In genomic region chr20:39269031-39269461, GRCh38 we compare ENCODE assay signal across 8 cellular contexts.
DNase-seq lines count a peak whose midpoint lies in the region; ATAC-seq, FAIRE-seq and TF ChIP-seq lines count a peak whose summit lies in the region.

No MANE protein-coding gene starts in this region.

- H3K36me3 ChIP-seq in PC-3 (ENCODE audit: low read depth, low read length): no peaks in the 10 kb centered on the region
- no peaks in the 10 kb centered on the region for H3K36me3 ChIP-seq in K562 (ENCODE audit: control insufficient read depth, insufficient read depth, low read length)
- no peaks in the 10 kb centered on the region for H3K36me3 ChIP-seq in kidney epithelial cell (ENCODE audit: control insufficient read depth, insufficient read depth, low read length)

- peak; percentile 61 to 85 for TF ChIP-seq RAD21 in K562 (CRISPR knock-in tag; conservative IDR thresholded peaks at IDR 0.05 in 1 of 2, IDR thresholded peaks at IDR 0.05 in 1 of 2)

- 3% methylated on average over 6 of the region's 7 CpGs for WGBS in K562 (ENCODE audit: insufficient coverage, low coverage, missing lambda C conversion rate)

- H2AFZ ChIP-seq in PC-3 (ENCODE audit: low read length): no peak overlapping the region
- no peak overlapping the region for H2AFZ ChIP-seq in K562 (ENCODE audit: low read depth, low read length)

- intact Hi-C loops in PC-3 (cut with micrococcal nuclease): no loop called here
- intact Hi-C loops in K562 (cut with micrococcal nuclease): loop anchor here (2.0 to 5.0 kb wide), 3 partner anchors 157 to 1694 kb away; no protein-coding TSS in a partner anchor

- TF ChIP-seq EP300 in K562 (IDR thresholded peaks at IDR 0.05; ENCODE audit: low read length): no peak

- DNase-seq in activated T-cell treated with anti-CD3 and anti-CD28 coated beads for 24 hours (ENCODE audit: low read depth) (peak; percentile 23), activated T-cell treated with anti-CD3 and anti-CD28 coated beads for 4 hours (no peak), PC-3 (peak; percentile 41), K562 (ENCODE audit: extremely low read depth in 1 of 4, low spot score in 3 of 4) (peak; percentile 54 to 78 (median 75)), kidney epithelial cell (ENCODE audit: low read depth) (no peak)
- peak; percentile 31 to 36 for DNase-seq in stimulated activated CD8-positive, alpha-beta memory T cell treated with anti-CD3 and anti-CD28 coated beads, Interleukin-2, amount 100 ng/mL, for 48 hours (ENCODE audit: low read depth in 2 of 2)

- H3K9me2 ChIP-seq in PC-3 (replicated peaks; ENCODE audit: low read length): no peaks in the 10 kb centered on the region

- no peaks in the 10 kb centered on the region for H3K27me3 ChIP-seq in PC-3 (ENCODE audit: low read length)
- no peaks in the 10 kb centered on the region for H3K27me3 ChIP-seq in K562 (ENCODE audit: control insufficient read depth in 2 of 2, insufficient read depth in 2 of 2, low read length in 2 of 2)
- no peaks in the 10 kb centered on the region for H3K27me3 ChIP-seq in kidney epithelial cell (ENCODE audit: control insufficient read depth, insufficient read depth, low read length)

- peak; percentile 71 for ATAC-seq in HG02943 (IDR thresholded peaks at IDR 0.05; ENCODE audit: low read depth, unreplicated experiment)
- ATAC-seq in PC-3: peak; percentile 75
- peak; percentile 98 for ATAC-seq in K562
- ATAC-seq in HG02759 (IDR thresholded peaks at IDR 0.05; ENCODE audit: unreplicated experiment): no peak

- TF ChIP-seq CTCF in PC-3 (conservative IDR thresholded peaks at IDR 0.05; ENCODE audit: low read depth, low read length) (peak; percentile 84), K562 (IDR thresholded peaks at IDR 0.05 in 2 of 3, conservative IDR thresholded peaks at IDR 0.05 in 1 of 3; ENCODE audit: insufficient read depth in 2 of 3, low read depth in 1 of 3, low read length in 3 of 3) (peak; percentile 79 to 86 (median 84)), kidney epithelial cell (IDR thresholded peaks at IDR 0.05; ENCODE audit: insufficient read depth, low read length, poor library complexity, severe bottlenecking) (peak; percentile 95)

- H3K4me2 ChIP-seq in PC-3 (ENCODE audit: low read length): no peak overlapping the region
- H3K4me2 ChIP-seq in K562 (ENCODE audit: insufficient read depth, low read length): no peak overlapping the region

- no peaks in the 10 kb centered on the region for H3K9me3 ChIP-seq in PC-3 (ENCODE audit: low read length)
- no peaks in the 10 kb centered on the region for H3K9me3 ChIP-seq in K562 (replicated peaks; ENCODE audit: control insufficient read depth, insufficient read depth, low read depth, low read length)

- H4K20me1 ChIP-seq in PC-3 (ENCODE audit: low read length) (no peaks in the 10 kb centered on the region), K562 (replicated peaks; ENCODE audit: control insufficient read depth, insufficient read depth, low read length) (no peaks in the 10 kb centered on the region; the same call in 1 of the 2 replicates)

- no peak overlapping the region for H3K4me3 ChIP-seq in PC-3 (ENCODE audit: low read length)
- H3K4me3 ChIP-seq in K562: no peak overlapping the region
- H3K4me3 ChIP-seq in kidney epithelial cell (ENCODE audit: low read depth, low read length): no peak overlapping the region

- CTCF ChIA-PET in PC-3 (lab: Charles Lee): no interaction called here
- CTCF ChIA-PET in K562 (lab: Yijun Ruan, JAX; ENCODE audit: low intra/inter-chr PET ratio): interaction anchor here (1.2 to 1.3 kb wide), 2 partner anchors 8 to 1694 kb away, joined by 3 read pairs; no protein-coding TSS in a partner anchor

- TF ChIP-seq POLR2A in K562 (conservative IDR thresholded peaks at IDR 0.05): no peak

- BruUV-seq in PC-3 (replicated peaks; lab: Mats Ljungman, UMichigan) (no TSS peak), K562 (replicated peaks; lab: Mats Ljungman, UMichigan) (no TSS peak)

- FAIRE-seq in K562 (lab: Jason Lieb, UNC): no peak

- H3K9ac ChIP-seq in PC-3 (ENCODE audit: low read length): no peak overlapping the region
- no peak overlapping the region for H3K9ac ChIP-seq in K562 (ENCODE audit: insufficient read depth in 1 of 2, low read depth in 2 of 2, low read length in 2 of 2)

- H3K4me1 ChIP-seq in PC-3 (ENCODE audit: insufficient read depth, low read length) (no peaks in the 10 kb centered on the region), K562 (replicated peaks in 1 of 2; ENCODE audit: control insufficient read depth in 2 of 2, insufficient read depth in 2 of 2, low read length in 2 of 2) (no peaks in the 10 kb centered on the region; a peak in 1 of 5 replicates)

- POLR2A ChIA-PET in PC-3 (lab: Charles Lee; ENCODE audit: unreplicated experiment) (no interaction called here), K562 (lab: Yijun Ruan, JAX) (no interaction called here)

- H3K9me1 ChIP-seq in K562 (ENCODE audit: control insufficient read depth, insufficient read depth, low read length): no peaks in the 10 kb centered on the region

- H3K27ac ChIP-seq in PC-3 (ENCODE audit: low read length): no peak overlapping the region
- H3K27ac ChIP-seq in K562 (ENCODE audit: extremely low read depth, low read depth, low read length): no peak overlapping the region

- in situ Hi-C loops in K562 (cut with MboI): loop anchor here (25.0 kb wide), 2 partner anchors 1418 to 1668 kb away; partner anchors contain the start of gene MAFB

- H3F3A ChIP-seq in PC-3 (ENCODE audit: low read length, unreplicated experiment): no peaks in the 10 kb centered on the region

- H3K79me2 ChIP-seq in PC-3 (ENCODE audit: low read length) (no peaks in the 10 kb centered on the region), K562 (ENCODE audit: control insufficient read depth, insufficient read depth, low read length) (no peaks in the 10 kb centered on the region)

TF ChIP-seq in K562, 482 proteins besides CTCF, POLR2A, EP300 and RAD21:
- TF ChIP-seq, protein P1, sequence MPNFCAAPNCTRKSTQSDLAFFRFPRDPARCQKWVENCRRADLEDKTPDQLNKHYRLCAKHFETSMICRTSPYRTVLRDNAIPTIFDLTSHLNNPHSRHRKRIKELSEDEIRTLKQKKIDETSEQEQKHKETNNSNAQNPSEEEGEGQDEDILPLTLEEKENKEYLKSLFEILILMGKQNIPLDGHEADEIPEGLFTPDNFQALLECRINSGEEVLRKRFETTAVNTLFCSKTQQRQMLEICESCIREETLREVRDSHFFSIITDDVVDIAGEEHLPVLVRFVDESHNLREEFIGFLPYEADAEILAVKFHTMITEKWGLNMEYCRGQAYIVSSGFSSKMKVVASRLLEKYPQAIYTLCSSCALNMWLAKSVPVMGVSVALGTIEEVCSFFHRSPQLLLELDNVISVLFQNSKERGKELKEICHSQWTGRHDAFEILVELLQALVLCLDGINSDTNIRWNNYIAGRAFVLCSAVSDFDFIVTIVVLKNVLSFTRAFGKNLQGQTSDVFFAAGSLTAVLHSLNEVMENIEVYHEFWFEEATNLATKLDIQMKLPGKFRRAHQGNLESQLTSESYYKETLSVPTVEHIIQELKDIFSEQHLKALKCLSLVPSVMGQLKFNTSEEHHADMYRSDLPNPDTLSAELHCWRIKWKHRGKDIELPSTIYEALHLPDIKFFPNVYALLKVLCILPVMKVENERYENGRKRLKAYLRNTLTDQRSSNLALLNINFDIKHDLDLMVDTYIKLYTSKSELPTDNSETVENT (CRISPR knock-in tag; IDR thresholded peaks at IDR 0.05): no peak
- TF ChIP-seq TAF9B (IDR thresholded peaks at IDR 0.05; ENCODE audit: partially characterized antibody): no peak
- peak; percentile 73 for TF ChIP-seq SMC3 (conservative IDR thresholded peaks at IDR 0.05; ENCODE audit: insufficient read depth, low read depth, low read length)
- TF ChIP-seq, protein P2, sequence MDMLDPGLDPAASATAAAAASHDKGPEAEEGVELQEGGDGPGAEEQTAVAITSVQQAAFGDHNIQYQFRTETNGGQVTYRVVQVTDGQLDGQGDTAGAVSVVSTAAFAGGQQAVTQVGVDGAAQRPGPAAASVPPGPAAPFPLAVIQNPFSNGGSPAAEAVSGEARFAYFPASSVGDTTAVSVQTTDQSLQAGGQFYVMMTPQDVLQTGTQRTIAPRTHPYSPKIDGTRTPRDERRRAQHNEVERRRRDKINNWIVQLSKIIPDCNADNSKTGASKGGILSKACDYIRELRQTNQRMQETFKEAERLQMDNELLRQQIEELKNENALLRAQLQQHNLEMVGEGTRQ (CRISPR knock-in tag; IDR thresholded peaks at IDR 0.05): 0 out of 2 replicates have a peak, but pooled peaks have one; percentile 5
- peak; percentile 57; the same call in 1 of the 2 replicates for TF ChIP-seq DEAF1 (CRISPR knock-in tag; IDR thresholded peaks at IDR 0.05)
- TF ChIP-seq RB1 (IDR thresholded peaks at IDR 0.05; ENCODE audit: low read depth): 0 out of 2 replicates have a peak, but pooled peaks have one; percentile 26
- TF ChIP-seq CC2D1A (IDR thresholded peaks at IDR 0.05): peak; percentile 36; the same call in 1 of the 2 replicates
- 0 out of 2 replicates have a peak, but pooled peaks have one; percentile 24 for TF ChIP-seq CTBP1 (IDR thresholded peaks at IDR 0.05; ENCODE audit: borderline replicate concordance)
- no peak for TF ChIP-seq ELF4 (CRISPR knock-in tag; IDR thresholded peaks at IDR 0.05)
- TF ChIP-seq STAG1 (CRISPR knock-in tag; IDR thresholded peaks at IDR 0.05; ENCODE audit: borderline replicate concordance): peak; percentile 34; the same call in 1 of the 2 replicates
- TF ChIP-seq RCOR1 (IDR thresholded peaks at IDR 0.05; ENCODE audit: borderline replicate concordance in 1 of 2, low read depth in 2 of 2, low read length in 2 of 2): 0 out of 4 replicates have a peak, but pooled peaks of 1 of the 2 experiments have one; percentile 25

Comparison
In these comparisons a context has a peak if more than half of its experiments do, and no peak if none do; other contexts are left out.
1. DNase-seq: peak in activated T-cell treated with anti-CD3 and anti-CD28 coated beads for 24 hours (single experiment), PC-3 (single experiment), K562 (4 of 4) and stimulated activated CD8-positive, alpha-beta memory T cell treated with anti-CD3 and anti-CD28 coated beads, Interleukin-2, amount 100 ng/mL, for 48 hours (2 of 2); none in activated T-cell treated with anti-CD3 and anti-CD28 coated beads for 4 hours (single experiment) and kidney epithelial cell (single experiment).
2. Peak in every context shown above with its lines, with median percentiles within 50 percentile points of each other: CTCF ChIP-seq.